ENCODE assay signal across 23 cellular contexts in the genomic region with DNA sequence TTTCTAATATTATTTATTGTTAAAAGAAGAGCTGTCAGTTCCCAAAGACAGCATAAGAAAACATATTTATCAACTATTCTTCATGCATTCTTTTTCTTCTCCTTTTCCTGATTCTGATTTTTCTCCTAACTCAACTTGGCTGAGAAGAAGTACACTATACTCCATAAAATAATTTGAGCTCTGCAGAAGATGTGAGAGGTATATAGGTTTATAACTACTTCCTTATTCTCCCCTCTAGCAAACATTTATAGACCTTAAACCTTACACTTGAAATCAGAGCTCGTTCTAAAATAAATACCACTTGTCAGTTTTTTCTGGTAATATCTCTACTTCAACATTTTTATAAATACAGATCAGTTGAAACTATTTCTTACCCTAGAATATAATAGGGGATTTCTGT.
A peak's percentile ranks its signal among the peaks of the same experiment; 100 is the strongest.
DNase-seq lines count a peak whose midpoint lies in the region; ATAC-seq and TF ChIP-seq lines count a peak whose summit lies in the region.
"Had no signal": no experiment of that assay in that cellular context is flagged by ENCODE, and none has a peak within 500 bp of the region (broad histone marks: within the 10 kb centered on the region; RNA-seq: fewer than 3 reads in every experiment).

No MANE protein-coding gene starts in this region.

- H3K4me1 Mint-ChIP-seq in nephron: peaks cover 48% of the 10 kb centered on the region
- H3K4me1 Mint-ChIP-seq in endodermal cell: peaks cover 5% of the 10 kb centered on the region
- H3K4me1 Mint-ChIP-seq: CD14-positive monocyte; CD4-positive, alpha-beta memory T cell; CD4-positive, CD25-positive, alpha-beta regulatory T cell; CD8-positive, alpha-beta memory T cell had no signal

- peak; percentile 76 for ATAC-seq in left colon
- no peak for ATAC-seq in right cardiac atrium
- ATAC-seq: GM12878 had no signal

- no peak for TF ChIP-seq CTCF in nephron (IDR thresholded peaks at IDR 0.05; ENCODE audit: unreplicated experiment in 3 of 3)
- TF ChIP-seq CTCF in endodermal cell (conservative IDR thresholded peaks at IDR 0.05): no peak

- intact Hi-C loops in left colon (cut with DNase I, micrococcal nuclease): no loop called here
- intact Hi-C loops in right cardiac atrium (cut with DNase I): no loop called here

- H3K27ac Mint-ChIP-seq in nephron (peak overlapping the region; percentile 32 to 49 (median 48)), endodermal cell (no peak overlapping the region)
- H3K27ac Mint-ChIP-seq: CD14-positive monocyte; CD4-positive, alpha-beta memory T cell; CD4-positive, CD25-positive, alpha-beta regulatory T cell; CD8-positive, alpha-beta memory T cell had no signal

- no peaks in the 10 kb centered on the region for H3K36me3 ChIP-seq in endodermal cell (ENCODE audit: control insufficient read depth, insufficient read depth, low read length)
- H3K36me3 ChIP-seq: BE2C, BLaER1 had no signal

- H3K27me3 ChIP-seq in endodermal cell (ENCODE audit: control insufficient read depth, insufficient read depth, low read length, poor library complexity, severe bottlenecking) (no peaks in the 10 kb centered on the region), right cardiac atrium (ENCODE audit: control insufficient read depth, insufficient read depth) (no peaks in the 10 kb centered on the region)
- H3K27me3 ChIP-seq: BE2C, BLaER1 had no signal

- WGBS in endodermal cell (ENCODE audit: insufficient coverage in 1 of 2, insufficient read length in 1 of 2), 2 experiments: 88% methylated on average over 1 of the region's 1 CpG; no CpG with 5 or more reads in 1 of the 2 experiments
- WGBS in right cardiac atrium: 73% methylated on average over 1 of the region's 1 CpG

- H3K36me3 Mint-ChIP-seq in nephron (ENCODE audit: low read depth) (peaks cover 4% of the 10 kb centered on the region), endodermal cell (ENCODE audit: low read depth) (no peaks in the 10 kb centered on the region)
- H3K36me3 Mint-ChIP-seq: CD14-positive monocyte; CD4-positive, alpha-beta memory T cell; CD4-positive, CD25-positive, alpha-beta regulatory T cell; CD8-positive, alpha-beta memory T cell had no signal

- H3K27me3 Mint-ChIP-seq in nephron (ENCODE audit: low read depth) (peaks cover 4% of the 10 kb centered on the region), endodermal cell (ENCODE audit: insufficient read depth) (no peaks in the 10 kb centered on the region)
- H3K27me3 Mint-ChIP-seq: CD4-positive, alpha-beta memory T cell; CD4-positive, CD25-positive, alpha-beta regulatory T cell; CD8-positive, alpha-beta memory T cell had no signal

- no peak overlapping the region for H3K27ac ChIP-seq in endodermal cell (ENCODE audit: low read depth, low read length)
- H3K27ac ChIP-seq in right cardiac atrium (ENCODE audit: low read length): no peak overlapping the region
- H3K27ac ChIP-seq: BLaER1 had no signal

- H3K4me3 Mint-ChIP-seq in nephron (no peak overlapping the region), endodermal cell (no peak overlapping the region)
- H3K4me3 Mint-ChIP-seq: CD14-positive monocyte; CD4-positive, alpha-beta memory T cell; CD4-positive, CD25-positive, alpha-beta regulatory T cell; CD8-positive, alpha-beta memory T cell had no signal

- H3K4me1 ChIP-seq in endodermal cell (ENCODE audit: control insufficient read depth, insufficient read depth, low read length): no peaks in the 10 kb centered on the region
- H3K4me1 ChIP-seq in right cardiac atrium (ENCODE audit: control insufficient read depth, insufficient read depth, low read length): no peaks in the 10 kb centered on the region
- H3K4me1 ChIP-seq: BLaER1 had no signal

- H3K9me3 ChIP-seq in endodermal cell (ENCODE audit: control insufficient read depth, low read length) (peaks cover 6% of the 10 kb centered on the region), right cardiac atrium (ENCODE audit: control insufficient read depth, low read length) (no peaks in the 10 kb centered on the region)
- H3K9me3 ChIP-seq: BE2C, BLaER1 had no signal

- DNase-seq in left colon (no peak), NCI-H526 (lab: John Stamatoyannopoulos, UW) (no peak), endodermal cell (no peak), right cardiac atrium (no peak)
- DNase-seq: 8988T; ACHN; BE2C; C1 segment of cervical spinal cord; CD4-positive, alpha-beta memory T cell; CD4-positive, CD25-positive, alpha-beta regulatory T cell; CD8-positive, alpha-beta memory T cell; COR-L47; DMS 273 treated with DMSO at 0.1 percent for 48 hours; DMS153; DMS53; DMS79; DND-41; EL; GDM1 had no signal

- H3K4me3 ChIP-seq in endodermal cell (ENCODE audit: low read length): no peak overlapping the region
- no peak overlapping the region for H3K4me3 ChIP-seq in right cardiac atrium (ENCODE audit: low read length)
- H3K4me3 ChIP-seq: BLaER1, GM12878 had no signal

- peaks cover 5% of the 10 kb centered on the region for H3K9me3 Mint-ChIP-seq in nephron
- H3K9me3 Mint-ChIP-seq in endodermal cell: no peaks in the 10 kb centered on the region

- no peak overlapping the region for H3K9ac ChIP-seq in endodermal cell (ENCODE audit: extremely low read depth, low read length, poor library complexity, severe bottlenecking)
- H3K9ac ChIP-seq: BLaER1 had no signal
